ENCODE assay signal across 21 cellular contexts in genomic region chr3:154367221-154367620, GRCh38. TPM values are rescaled to one million over a fixed set of nuclear protein-coding genes. Genes with fewer than 3 reads are reported as not detected.
A peak's percentile ranks its signal among the peaks of the same experiment; 100 is the strongest.
DNase-seq lines count a peak whose midpoint lies in the region; ATAC-seq and TF ChIP-seq lines count a peak whose summit lies in the region.
"Had no signal": no experiment of that assay in that cellular context is flagged by ENCODE, and none has a peak within 500 bp of the region (broad histone marks: within the 10 kb centered on the region; RNA-seq: fewer than 3 reads in every experiment).

No MANE protein-coding gene starts in this region.

- ATAC-seq in HG03457 (IDR thresholded peaks at IDR 0.05; ENCODE audit: unreplicated experiment), result no peak
- ATAC-seq: CD8-positive, alpha-beta T cell; GM12878; HCT116; HepG2 had no signal

- no peak for TF ChIP-seq POLR2A in Peyer's patch (IDR thresholded peaks at IDR 0.05)

- POLR2A ChIA-PET in Caco-2 (lab: Charles Lee), result no interaction called here

- peaks cover 13% of the 10 kb centered on the region for H3K9me3 Mint-ChIP-seq in Caco-2 (ENCODE audit: unreplicated experiment)
- peaks cover 33% of the 10 kb centered on the region for H3K9me3 Mint-ChIP-seq in mesothelial cell of epicardium
- peaks cover 4% of the 10 kb centered on the region for H3K9me3 Mint-ChIP-seq in progenitor cell of endocrine pancreas (ENCODE audit: low read depth)

- no peaks in the 10 kb centered on the region for H3K36me3 ChIP-seq in Caco-2 (ENCODE audit: control insufficient read depth, insufficient read depth, low read length)
- no peaks in the 10 kb centered on the region for H3K36me3 ChIP-seq in Peyer's patch
- H3K36me3 ChIP-seq: BLaER1 had no signal

- TF ChIP-seq CTCF in Caco-2 (IDR thresholded peaks at IDR 0.05; ENCODE audit: insufficient read depth in 1 of 2, low read depth in 1 of 2, low read length in 1 of 2, severe bottlenecking in 1 of 2, unreplicated experiment in 1 of 2) (no peak), mesothelial cell of epicardium (IDR thresholded peaks at IDR 0.05; ENCODE audit: unreplicated experiment) (no peak), progenitor cell of endocrine pancreas (IDR thresholded peaks at IDR 0.05; ENCODE audit: unreplicated experiment) (no peak), Peyer's patch (IDR thresholded peaks at IDR 0.05) (no peak)

- no peak overlapping the region for H3K27ac ChIP-seq in Peyer's patch
- H3K27ac ChIP-seq: BLaER1 had no signal

- peaks cover 36% of the 10 kb centered on the region for H3K4me1 Mint-ChIP-seq in Caco-2 (ENCODE audit: low read depth, unreplicated experiment)
- H3K4me1 Mint-ChIP-seq in mesothelial cell of epicardium, result peaks cover 12% of the 10 kb centered on the region
- H3K4me1 Mint-ChIP-seq in progenitor cell of endocrine pancreas (ENCODE audit: low read depth), result peaks cover 10% of the 10 kb centered on the region

- H3K4me3 Mint-ChIP-seq in Caco-2 (ENCODE audit: unreplicated experiment) (peak overlapping the region; percentile 17), mesothelial cell of epicardium (no peak overlapping the region), progenitor cell of endocrine pancreas (ENCODE audit: low read depth) (no peak overlapping the region)
- H3K4me3 Mint-ChIP-seq: CD8-positive, alpha-beta T cell; HFFc6 had no signal

- intact Hi-C loops in Caco-2 (cut with micrococcal nuclease; ENCODE audit: unreplicated experiment), result loop anchor here (1.0 kb wide), 1 partner anchor 23 kb away; no protein-coding TSS in a partner anchor

- H3K27ac Mint-ChIP-seq in Caco-2 (ENCODE audit: unreplicated experiment), result peak overlapping the region; percentile 72
- H3K27ac Mint-ChIP-seq in mesothelial cell of epicardium, result peak overlapping the region; percentile 54
- peak overlapping the region; percentile 27 for H3K27ac Mint-ChIP-seq in progenitor cell of endocrine pancreas
- H3K27ac Mint-ChIP-seq: CD8-positive, alpha-beta T cell; HFFc6 had no signal

- H3K4me1 ChIP-seq in Caco-2 (peaks cover 22% of the 10 kb centered on the region), Peyer's patch (no peaks in the 10 kb centered on the region)
- H3K4me1 ChIP-seq: BLaER1 had no signal

- no TSS peak for BruUV-seq in Caco-2 (replicated peaks; lab: Mats Ljungman, UMichigan)

- DNase-seq in Caco-2 (peak; percentile 43), islet precursor cell (peak; percentile 69), mesothelial cell of epicardium (ENCODE audit: low spot score in 2 of 2, unreplicated experiment in 2 of 2) (no peak), progenitor cell of endocrine pancreas (ENCODE audit: low spot score, unreplicated experiment) (no peak), Peyer's patch (no peak), NCI-H1092 treated with DMSO at 0.1 percent for 48 hours (lab: John Stamatoyannopoulos, UW) (no peak), SHP77 treated with DMSO at 0.1 percent for 48 hours (lab: John Stamatoyannopoulos, UW) (no peak)
- DNase-seq: 8988T; CD8-positive, alpha-beta T cell; DMS 273 treated with DMSO at 0.1 percent for 48 hours; DMS53; DND-41; EL; GOT3; H7; HFFc6 had no signal

- H3K9me3 ChIP-seq in Caco-2 (peaks cover 25% of the 10 kb centered on the region), Peyer's patch (no peaks in the 10 kb centered on the region)

- H3K4me3 ChIP-seq in Caco-2 (ENCODE audit: low read depth, low read length), result no peak overlapping the region
- H3K4me3 ChIP-seq in Peyer's patch, result no peak overlapping the region
- H3K4me3 ChIP-seq: BLaER1, GM12878 had no signal

- H3K27me3 ChIP-seq in Caco-2 (replicated peaks; ENCODE audit: control insufficient read depth, insufficient read depth, low read length) (no peaks in the 10 kb centered on the region), Peyer's patch (no peaks in the 10 kb centered on the region)
- H3K27me3 ChIP-seq: BLaER1 had no signal

- H3K27me3 Mint-ChIP-seq in Caco-2 (ENCODE audit: insufficient read depth, unreplicated experiment) (no peaks in the 10 kb centered on the region), mesothelial cell of epicardium (ENCODE audit: low read depth) (no peaks in the 10 kb centered on the region), progenitor cell of endocrine pancreas (no peaks in the 10 kb centered on the region)

- peaks cover 11% of the 10 kb centered on the region for H3K36me3 Mint-ChIP-seq in Caco-2 (ENCODE audit: insufficient read depth, unreplicated experiment)
- peaks cover 2% of the 10 kb centered on the region for H3K36me3 Mint-ChIP-seq in mesothelial cell of epicardium
- H3K36me3 Mint-ChIP-seq in progenitor cell of endocrine pancreas (ENCODE audit: insufficient read depth), result no peaks in the 10 kb centered on the region
- H3K36me3 Mint-ChIP-seq: CD8-positive, alpha-beta T cell had no signal

- CTCF ChIA-PET in Caco-2 (lab: Charles Lee), result no interaction called here

RNA-seq across cellular contexts. Expression of gene DHX36, which starts 42.9 kb away (rescaled TPM):
- total RNA-seq in Caco-2 (2022) (76.4 and 87.3 TPM in 2 replicates), mesothelial cell of epicardium (94.0 to 112 TPM (median 110 TPM) in 3 replicates), progenitor cell of endocrine pancreas (94.5 and 96.9 TPM in 2 replicates), Peyer's patch (10 to 100 TPM; 40.3 to 67.7 (median 54.7) TPM)

Comparison
In these comparisons a context has a peak if more than half of its experiments do, and no peak if none do; other contexts are left out.
1. DNase-seq: peak in Caco-2 (2 of 2) and islet precursor cell (single experiment); none in mesothelial cell of epicardium (0 of 2), progenitor cell of endocrine pancreas (single experiment), Peyer's patch (0 of 3), NCI-H1092 treated with DMSO at 0.1 percent for 48 hours (single experiment) and SHP77 treated with DMSO at 0.1 percent for 48 hours (single experiment).
2. Peak in every context shown above with its lines, with median percentiles within 50 percentile points of each other: H3K27ac Mint-ChIP-seq.